24 cellular contexts compared by ENCODE assay signal in the genomic region with DNA sequence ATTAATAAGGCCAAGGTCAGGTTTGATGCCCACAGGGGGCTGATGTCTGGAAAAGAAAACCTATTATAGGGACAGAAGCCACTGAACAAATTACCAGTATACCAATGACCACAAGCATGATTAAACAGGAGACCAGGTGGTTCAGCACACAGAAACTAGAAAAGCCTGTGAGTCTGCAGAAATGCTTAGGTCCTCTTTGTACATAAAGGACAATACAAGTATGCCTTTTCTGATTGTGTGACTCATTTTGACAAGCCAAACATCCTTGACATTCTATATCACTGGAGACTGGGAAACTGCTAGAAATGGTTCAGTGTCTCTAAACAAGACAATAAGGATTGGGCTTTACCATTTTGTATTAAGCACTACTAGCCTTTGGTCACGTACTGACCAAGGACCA.
DNase-seq lines count a peak whose midpoint lies in the region; ATAC-seq, FAIRE-seq and TF ChIP-seq lines count a peak whose summit lies in the region.
"Had no signal": no experiment of that assay in that cellular context is flagged by ENCODE, and none has a peak within 500 bp of the region (broad histone marks: within the 10 kb centered on the region; RNA-seq: fewer than 3 reads in every experiment).

No MANE protein-coding gene starts in this region.

- no peak overlapping the region for H2BK5ac ChIP-seq in trophoblast cell (ENCODE audit: low read depth, low read length, poor library complexity)

- H3K4me1 ChIP-seq in RWPE2 (ENCODE audit: insufficient read depth, poor library complexity, severe bottlenecking) (no peaks in the 10 kb centered on the region), trophoblast cell (ENCODE audit: control insufficient read depth in 1 of 2, insufficient read depth in 2 of 2, low read length in 2 of 2) (no peaks in the 10 kb centered on the region)
- H3K4me1 ChIP-seq in naive thymus-derived CD4-positive, alpha-beta T cell (ENCODE audit: control insufficient read depth in 2 of 2, insufficient read depth in 2 of 2, low read length in 2 of 2), result no peaks in the 10 kb centered on the region
- H3K4me1 ChIP-seq: heart right ventricle had no signal

- no peak overlapping the region for H3K4ac ChIP-seq in trophoblast cell (ENCODE audit: low read depth, low read length)

- H3K27me3 Mint-ChIP-seq in naive thymus-derived CD4-positive, alpha-beta T cell, result no peaks in the 10 kb centered on the region
- H3K27me3 Mint-ChIP-seq in activated naive CD4-positive, alpha-beta T cell treated with anti-CD3 and anti-CD28 coated beads for 36 hours (ENCODE audit: low read depth), result no peaks in the 10 kb centered on the region
- H3K27me3 Mint-ChIP-seq: activated naive CD4-positive, alpha-beta T cell treated with anti-CD3 and anti-CD28 coated beads, Interleukin-2, amount 50 U/mL, for 24 hours; B cell; brain; memory B cell; progenitor cell of endocrine pancreas; stimulated activated memory B cell treated with anti-CD40 and anti-IgM and Interleukin-4, amounts not matched to agents 10 μg/mL and 1 μg/mL and 100 μg/mL, for 72 hours had no signal

- no peak overlapping the region for H3K4me3 ChIP-seq in RWPE2 (ENCODE audit: severe bottlenecking)
- no peak overlapping the region for H3K4me3 ChIP-seq in trophoblast cell (ENCODE audit: low read depth, low read length)
- no peak overlapping the region for H3K4me3 ChIP-seq in naive thymus-derived CD4-positive, alpha-beta T cell (ENCODE audit: low read length)
- H3K4me3 ChIP-seq: dorsolateral prefrontal cortex, HAP-1, heart right ventricle had no signal

- H3K27ac ChIP-seq in RWPE2 (ENCODE audit: poor library complexity, severe bottlenecking) (no peak overlapping the region), trophoblast cell (ENCODE audit: low read depth, low read length) (no peak overlapping the region)
- no peak overlapping the region for H3K27ac ChIP-seq in naive thymus-derived CD4-positive, alpha-beta T cell (ENCODE audit: low read depth, low read length)
- H3K27ac ChIP-seq: dorsolateral prefrontal cortex, heart right ventricle had no signal

- DNase-seq in GM19239 (ENCODE audit: insufficient read length, low spot score), result no peak
- DNase-seq in RWPE2 (ENCODE audit: low spot score), result no peak
- peak; percentile 3 to 58 for DNase-seq in trophoblast cell
- DNase-seq in naive thymus-derived CD4-positive, alpha-beta T cell, result no peak
- DNase-seq in activated naive CD4-positive, alpha-beta T cell treated with anti-CD3 and anti-CD28 coated beads for 36 hours, result no peak
- DNase-seq: activated T-cell treated with anti-CD3 and anti-CD28 coated beads for 4 hours, Calu3, dorsolateral prefrontal cortex, GF-D8, heart right ventricle, MV-4-11, NCI-H2171 treated with DMSO at 0.1 percent for 48 hours had no signal

- FAIRE-seq in GM19239 (lab: Jason Lieb, UNC), result peak; percentile 28
- FAIRE-seq: islet of Langerhans, RCC 7860 had no signal

- no peak overlapping the region for H3K27ac Mint-ChIP-seq in naive thymus-derived CD4-positive, alpha-beta T cell
- H3K27ac Mint-ChIP-seq in activated naive CD4-positive, alpha-beta T cell treated with anti-CD3 and anti-CD28 coated beads for 36 hours, result no peak overlapping the region
- H3K27ac Mint-ChIP-seq: activated naive CD4-positive, alpha-beta T cell treated with anti-CD3 and anti-CD28 coated beads, Interleukin-2, amount 50 U/mL, for 24 hours; B cell; brain; memory B cell; nephron; progenitor cell of endocrine pancreas; stimulated activated memory B cell treated with anti-CD40 and anti-IgM and Interleukin-4, amounts not matched to agents 10 μg/mL and 1 μg/mL and 100 μg/mL, for 72 hours had no signal

- no peaks in the 10 kb centered on the region for H3K4me1 Mint-ChIP-seq in naive thymus-derived CD4-positive, alpha-beta T cell
- no peaks in the 10 kb centered on the region for H3K4me1 Mint-ChIP-seq in activated naive CD4-positive, alpha-beta T cell treated with anti-CD3 and anti-CD28 coated beads for 36 hours (ENCODE audit: low read depth)
- H3K4me1 Mint-ChIP-seq: activated naive CD4-positive, alpha-beta T cell treated with anti-CD3 and anti-CD28 coated beads, Interleukin-2, amount 50 U/mL, for 24 hours; B cell; memory B cell; stimulated activated memory B cell treated with anti-CD40 and anti-IgM and Interleukin-4, amounts not matched to agents 10 μg/mL and 1 μg/mL and 100 μg/mL, for 72 hours had no signal

- no peak overlapping the region for H3K18ac ChIP-seq in trophoblast cell (ENCODE audit: low read length)

- H3K14ac ChIP-seq in trophoblast cell (ENCODE audit: low read length), result no peak overlapping the region

- ATAC-seq in HG03045 (IDR thresholded peaks at IDR 0.05; ENCODE audit: unreplicated experiment) (peak; percentile 49), RWPE2 (ENCODE audit: low read depth) (peak; percentile 45; the same call in 1 of the 3 replicates), GM21576 (IDR thresholded peaks at IDR 0.05; ENCODE audit: unreplicated experiment) (no peak)
- ATAC-seq in naive thymus-derived CD4-positive, alpha-beta T cell, result no peak
- ATAC-seq: heart right ventricle; stimulated activated memory B cell treated with anti-CD40 and anti-IgM and Interleukin-4, amounts not matched to agents 10 μg/mL and 1 μg/mL and 100 μg/mL, for 72 hours had no signal

- no peaks in the 10 kb centered on the region for H3K9me3 Mint-ChIP-seq in naive thymus-derived CD4-positive, alpha-beta T cell
- no peaks in the 10 kb centered on the region for H3K9me3 Mint-ChIP-seq in activated naive CD4-positive, alpha-beta T cell treated with anti-CD3 and anti-CD28 coated beads for 36 hours
- H3K9me3 Mint-ChIP-seq: activated naive CD4-positive, alpha-beta T cell treated with anti-CD3 and anti-CD28 coated beads, Interleukin-2, amount 50 U/mL, for 24 hours; brain; memory B cell; nephron; stimulated activated memory B cell treated with anti-CD40 and anti-IgM and Interleukin-4, amounts not matched to agents 10 μg/mL and 1 μg/mL and 100 μg/mL, for 72 hours had no signal

- H2AFZ ChIP-seq in trophoblast cell (ENCODE audit: insufficient read depth, low read length, poor library complexity), result no peak overlapping the region

- peaks cover 5 to 41% (median 18%) of the 10 kb centered on the region in 5 donors for H3K36me3 Mint-ChIP-seq in naive thymus-derived CD4-positive, alpha-beta T cell
- peaks cover 4% of the 10 kb centered on the region for H3K36me3 Mint-ChIP-seq in activated naive CD4-positive, alpha-beta T cell treated with anti-CD3 and anti-CD28 coated beads for 36 hours (ENCODE audit: low read depth)

- no peaks in the 10 kb centered on the region for H3K27me3 ChIP-seq in RWPE2 (ENCODE audit: insufficient read depth, poor library complexity, severe bottlenecking)
- H3K27me3 ChIP-seq in trophoblast cell (ENCODE audit: insufficient read depth, low read length), result no peaks in the 10 kb centered on the region
- H3K27me3 ChIP-seq in naive thymus-derived CD4-positive, alpha-beta T cell (ENCODE audit: control insufficient read depth in 2 of 2, insufficient read depth in 2 of 2, low read length in 2 of 2), result no peaks in the 10 kb centered on the region
- H3K27me3 ChIP-seq: dorsolateral prefrontal cortex, heart right ventricle had no signal

- no peak overlapping the region for H3K4me3 Mint-ChIP-seq in naive thymus-derived CD4-positive, alpha-beta T cell
- no peak overlapping the region for H3K4me3 Mint-ChIP-seq in activated naive CD4-positive, alpha-beta T cell treated with anti-CD3 and anti-CD28 coated beads for 36 hours
- H3K4me3 Mint-ChIP-seq: activated naive CD4-positive, alpha-beta T cell treated with anti-CD3 and anti-CD28 coated beads, Interleukin-2, amount 50 U/mL, for 24 hours; B cell; brain; memory B cell; nephron; stimulated activated memory B cell treated with anti-CD40 and anti-IgM and Interleukin-4, amounts not matched to agents 10 μg/mL and 1 μg/mL and 100 μg/mL, for 72 hours had no signal

- no peak overlapping the region for H4K8ac ChIP-seq in trophoblast cell (ENCODE audit: low read depth, low read length)

- POLR2A ChIA-PET in naive thymus-derived CD4-positive, alpha-beta T cell (lab: Charles Lee), result no interaction called here

- no peaks in the 10 kb centered on the region for H3K79me1 ChIP-seq in trophoblast cell (ENCODE audit: low read length)

- CTCF ChIA-PET in naive thymus-derived CD4-positive, alpha-beta T cell (lab: Charles Lee), result no interaction called here
- CTCF ChIA-PET in activated naive CD4-positive, alpha-beta T cell treated with anti-CD3 and anti-CD28 coated beads for 36 hours (lab: Charles Lee), result no interaction called here

- no peak overlapping the region for H2AK5ac ChIP-seq in trophoblast cell (ENCODE audit: low read length)

- intact Hi-C loops in naive thymus-derived CD4-positive, alpha-beta T cell (cut with micrococcal nuclease), result loop anchor here in 1 of 2 donors (1.0 to 5.0 kb wide), 2 partner anchors 73 to 120 kb away; no protein-coding TSS in a partner anchor
- intact Hi-C loops in activated naive CD4-positive, alpha-beta T cell treated with anti-CD3 and anti-CD28 coated beads for 36 hours (cut with micrococcal nuclease), result no loop called here

- no peak overlapping the region for H3K9ac ChIP-seq in trophoblast cell (ENCODE audit: low read length)

- no peak overlapping the region for H3K23ac ChIP-seq in trophoblast cell (ENCODE audit: low read length)

- H3K36me3 ChIP-seq in RWPE2 (ENCODE audit: low read depth), result peaks cover 6% of the 10 kb centered on the region; the same call in 1 of the 2 replicates
- no peaks in the 10 kb centered on the region for H3K36me3 ChIP-seq in trophoblast cell (ENCODE audit: control insufficient read depth in 1 of 2, insufficient read depth in 2 of 2, low read length in 2 of 2)
- H3K36me3 ChIP-seq in naive thymus-derived CD4-positive, alpha-beta T cell (ENCODE audit: control insufficient read depth in 2 of 3, insufficient read depth in 3 of 3, low read length in 3 of 3), result peaks cover 0 to 20% (median 0%) of the 10 kb centered on the region in 3 experiments
- H3K36me3 ChIP-seq: HAP-1 had no signal

- no peak overlapping the region for H2BK12ac ChIP-seq in trophoblast cell (ENCODE audit: low read length)

- no CpG with 5 or more reads among the region's 1 CpG for WGBS in trophoblast cell (ENCODE audit: extremely low coverage, insufficient coverage, insufficient read length)

- H3K79me2 ChIP-seq in trophoblast cell (ENCODE audit: control insufficient read depth, insufficient read depth, low read length, poor library complexity), result no peaks in the 10 kb centered on the region

- H4K91ac ChIP-seq in trophoblast cell (ENCODE audit: low read depth, low read length), result no peak overlapping the region

- no peak overlapping the region for H2BK120ac ChIP-seq in trophoblast cell (ENCODE audit: insufficient read depth, low read length, poor library complexity)

- H3K4me2 ChIP-seq in trophoblast cell (ENCODE audit: low read length), result no peak overlapping the region

- TF ChIP-seq CTCF in RWPE2 (IDR thresholded peaks at IDR 0.05; ENCODE audit: poor library complexity, severe bottlenecking), result no peak

- H4K12ac ChIP-seq in trophoblast cell (ENCODE audit: low read depth, low read length), result no peak overlapping the region

- no peaks in the 10 kb centered on the region for H3K9me3 ChIP-seq in RWPE2 (ENCODE audit: severe bottlenecking)
- H3K9me3 ChIP-seq in trophoblast cell (ENCODE audit: insufficient read depth, low read depth, low read length), result no peaks in the 10 kb centered on the region
- no peaks in the 10 kb centered on the region for H3K9me3 ChIP-seq in naive thymus-derived CD4-positive, alpha-beta T cell (ENCODE audit: control insufficient read depth in 2 of 3, low read length in 3 of 3)
- H3K9me3 ChIP-seq: HAP-1, heart right ventricle had no signal

Comparison
In these comparisons a context has a peak if more than half of its experiments do, and no peak if none do; other contexts are left out.
1. DNase-seq: peak in trophoblast cell (2 of 2); none in GM19239 (single experiment), RWPE2 (single experiment), naive thymus-derived CD4-positive, alpha-beta T cell (0 of 9) and activated naive CD4-positive, alpha-beta T cell treated with anti-CD3 and anti-CD28 coated beads for 36 hours (single experiment).
2. ATAC-seq: peak in HG03045 (single experiment) and RWPE2 (single experiment); none in naive thymus-derived CD4-positive, alpha-beta T cell (single experiment) and GM21576 (single experiment).